In the genomic region with DNA sequence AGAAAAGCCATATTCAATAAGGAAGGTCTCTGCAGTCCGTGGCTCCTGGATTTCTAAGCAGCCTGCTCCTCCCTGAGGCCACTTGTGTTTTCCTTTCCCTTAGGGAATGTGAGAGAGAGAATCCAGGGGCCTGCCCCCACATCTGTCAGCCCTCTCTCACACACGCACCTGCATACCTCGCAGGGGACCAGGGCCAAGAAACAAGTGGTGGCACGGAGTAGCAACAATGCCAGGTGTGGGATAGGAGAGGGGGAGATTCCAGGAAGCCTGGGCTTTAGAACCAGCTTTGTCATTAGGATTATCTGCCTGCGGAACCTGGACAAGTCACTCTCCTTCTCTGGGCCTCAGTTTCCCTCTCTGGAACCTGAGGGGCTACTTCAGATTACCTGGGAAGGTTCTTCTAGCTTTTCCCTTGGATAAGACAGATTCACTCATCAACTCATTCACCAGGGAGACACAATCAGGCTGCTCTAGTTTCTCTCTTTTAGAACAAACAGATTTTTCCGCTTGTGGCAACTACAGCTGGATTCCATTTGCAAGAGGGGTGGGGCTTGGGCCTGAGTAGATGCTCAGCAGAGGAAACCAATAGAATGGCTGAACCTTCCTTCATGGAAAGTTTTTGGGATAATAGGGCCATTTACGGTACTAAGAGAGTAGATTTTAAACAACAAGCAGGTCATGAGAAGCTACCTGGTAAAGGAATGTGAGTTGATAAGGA, we compare ENCODE assay signal across 17 cellular contexts. TPM values are rescaled to one million over a fixed set of nuclear protein-coding genes. Genes with fewer than 3 reads are reported as not detected.
"Had no signal": no experiment of that assay in that cellular context is flagged by ENCODE, and none has a peak within 500 bp of the region (broad histone marks: within the 10 kb centered on the region; RNA-seq: fewer than 3 reads in every experiment).

No MANE protein-coding gene starts in this region.

- H3K27me3 ChIP-seq: dorsolateral prefrontal cortex, uterus had no signal

- H3K4me1 ChIP-seq: uterus had no signal

- DNase-seq: activated B cell treated with CpG ODN at 0.5 μM for 24 hours; activated CD4-positive, alpha-beta T cell treated with anti-CD3 and anti-CD28 coated beads, Interleukin-2, amount 10 ng/mL, durations not matched to agents 24 days and 14 days; activated naive CD4-positive, alpha-beta T cell treated with anti-CD3 and anti-CD28 coated beads, Interleukin-2, amount 50 U/mL, for 16 hours; amygdala; dorsolateral prefrontal cortex; kidney; left ventricle myocardium superior; mesendoderm; stimulated activated CD4-positive, alpha-beta T cell treated with anti-CD3 and anti-CD28 coated beads, Interleukin-4, amount 100 ng/mL, for 4 hours; stimulated activated naive CD8-positive, alpha-beta T cell treated with anti-CD3 and anti-CD28 coated beads, Interleukin-15, amount 100 ng/mL, for 72 hours; T-helper 17 cell; uterus had no signal

- H3K9me3 ChIP-seq: uterus had no signal

- H3K27ac ChIP-seq: uterus had no signal

- H3K4me3 ChIP-seq: dorsolateral prefrontal cortex, uterus had no signal

RNA-seq across cellular contexts. Expression of gene RTP2, which starts 23.5 kb away (rescaled TPM):
- total RNA-seq: activated B cell treated with CpG ODN at 0.5 μM for 24 hours; activated CD4-positive, alpha-beta T cell treated with anti-CD3 and anti-CD28 coated beads, Interleukin-2, amount 10 ng/mL, durations not matched to agents 24 days and 14 days; activated T-helper 17 cell treated with anti-CD3 and anti-CD28 coated beads, Interleukin-2, amount 50 U/mL, for 72 hours; cerebellum; dorsolateral prefrontal cortex; fibroblast of lung; kidney; left ventricle myocardium superior; osteoblast; renal cortical epithelial cell; T-helper 17 cell; uterus had no signal
- polyA plus RNA-seq: fibroblast of lung had no signal

RNA-seq across cellular contexts. Expression of gene SST, which starts 55.6 kb away (rescaled TPM):
- total RNA-seq: activated B cell treated with CpG ODN at 0.5 μM for 24 hours; activated CD4-positive, alpha-beta T cell treated with anti-CD3 and anti-CD28 coated beads, Interleukin-2, amount 10 ng/mL, durations not matched to agents 24 days and 14 days; activated T-helper 17 cell treated with anti-CD3 and anti-CD28 coated beads, Interleukin-2, amount 50 U/mL, for 72 hours; fibroblast of lung; kidney; left ventricle myocardium superior; osteoblast; T-helper 17 cell had no signal
- polyA plus RNA-seq: fibroblast of lung had no signal
